18 cellular contexts compared by ENCODE assay signal in genomic region chr9:88006511-88007290, GRCh38. TPM values are rescaled to one million over a fixed set of nuclear protein-coding genes. Genes with fewer than 3 reads are reported as not detected.
DNase-seq lines count a peak whose midpoint lies in the region; ATAC-seq and TF ChIP-seq lines count a peak whose summit lies in the region.
"Had no signal": no experiment of that assay in that cellular context is flagged by ENCODE, and none has a peak within 500 bp of the region (broad histone marks: within the 10 kb centered on the region; RNA-seq: fewer than 3 reads in every experiment).

No MANE protein-coding gene starts in this region.

- TF ChIP-seq EP300 in gastroesophageal sphincter (IDR thresholded peaks at IDR 0.05), result no peak

- no peak overlapping the region for H3K27ac Mint-ChIP-seq in activated T-cell treated with anti-CD3 and anti-CD28 coated beads, Interleukin-2, amount 50 U/mL, for 72 hours

- H3K9me3 ChIP-seq in gastroesophageal sphincter, result no peaks in the 10 kb centered on the region
- no peaks in the 10 kb centered on the region for H3K9me3 ChIP-seq in testis
- no peaks in the 10 kb centered on the region for H3K9me3 ChIP-seq in Peyer's patch

- no peak for ATAC-seq in activated T-cell treated with anti-CD3 and anti-CD28 coated beads, Interleukin-2, amount 50 U/mL, for 72 hours (replicated peaks in 1 of 2)
- ATAC-seq in gastroesophageal sphincter (peak; percentile 10), HG03521 (IDR thresholded peaks at IDR 0.05; ENCODE audit: unreplicated experiment) (no peak)
- ATAC-seq: left lung had no signal

- WGBS in gastroesophageal sphincter (ENCODE audit: low coverage in 1 of 2), 2 donors, result 88% methylated on average over 11 of the region's 44 CpGs; no CpG with 5 or more reads in 1 of the 2 donors
- WGBS in testis, 2 donors, result 51 to 66% methylated on average over 13 to 41 of the region's 44 CpGs

- H3K4me3 ChIP-seq in H7 (ENCODE audit: insufficient read depth, low read depth, low read length) (no peak overlapping the region), gastroesophageal sphincter (no peak overlapping the region), testis (peak overlapping the region; percentile 10 to 38), Peyer's patch (no peak overlapping the region)
- H3K4me3 ChIP-seq: left lung, tibial nerve had no signal

- H3K27me3 ChIP-seq in H7 (ENCODE audit: control insufficient read depth, insufficient read depth, low read length) (no peaks in the 10 kb centered on the region), gastroesophageal sphincter (peaks cover 7% of the 10 kb centered on the region), testis (no peaks in the 10 kb centered on the region), Peyer's patch (no peaks in the 10 kb centered on the region)
- H3K27me3 ChIP-seq: brain microvascular endothelial cell, tibial nerve had no signal

- TF ChIP-seq POLR2A in gastroesophageal sphincter (IDR thresholded peaks at IDR 0.05), result no peak
- TF ChIP-seq POLR2A in testis (IDR thresholded peaks at IDR 0.05), result no peak
- TF ChIP-seq POLR2A in Peyer's patch (IDR thresholded peaks at IDR 0.05), result no peak

- no peak for DNase-seq in activated T-cell treated with anti-CD3 and anti-CD28 coated beads, Interleukin-2, amount 50 U/mL, for 72 hours
- DNase-seq in activated T-cell treated with anti-CD3 and anti-CD28 coated beads for 4 hours (no peak), H7 (peak; percentile 56), testis (no peak), Peyer's patch (no peak), NCI-H526 (lab: John Stamatoyannopoulos, UW) (no peak)
- DNase-seq: ACHN; activated naive CD4-positive, alpha-beta T cell; brain microvascular endothelial cell; KBM-7; left lung; NCI-H1436 treated with DMSO at 0.1 percent for 48 hours; NCI-H446 treated with DMSO at 0.1 percent for 48 hours; nucleus accumbens had no signal

- H3K36me3 Mint-ChIP-seq in activated T-cell treated with anti-CD3 and anti-CD28 coated beads, Interleukin-2, amount 50 U/mL, for 72 hours (ENCODE audit: insufficient read depth in 2 of 2), result peaks cover 0 to 2% of the 10 kb centered on the region in 2 donors

- no peak overlapping the region for H3K27ac ChIP-seq in gastroesophageal sphincter
- no peak overlapping the region for H3K27ac ChIP-seq in testis
- H3K27ac ChIP-seq in Peyer's patch, result no peak overlapping the region
- H3K27ac ChIP-seq: brain microvascular endothelial cell, left lung, VCaP had no signal

- peaks cover 13% of the 10 kb centered on the region for H3K4me1 Mint-ChIP-seq in activated T-cell treated with anti-CD3 and anti-CD28 coated beads, Interleukin-2, amount 50 U/mL, for 72 hours (ENCODE audit: low read depth)

- TF ChIP-seq CTCF in gastroesophageal sphincter (IDR thresholded peaks at IDR 0.05) (no peak), testis (IDR thresholded peaks at IDR 0.05) (no peak), Peyer's patch (IDR thresholded peaks at IDR 0.05) (no peak)

- H3K9me3 Mint-ChIP-seq in activated T-cell treated with anti-CD3 and anti-CD28 coated beads, Interleukin-2, amount 50 U/mL, for 72 hours, result no peaks in the 10 kb centered on the region

- peaks cover 6% of the 10 kb centered on the region for H3K27me3 Mint-ChIP-seq in activated T-cell treated with anti-CD3 and anti-CD28 coated beads, Interleukin-2, amount 50 U/mL, for 72 hours (ENCODE audit: low read depth)

- intact Hi-C loops in testis (cut with DNase I; ENCODE audit: low total_unique reads), result no loop called here

- H3K36me3 ChIP-seq in H7 (replicated peaks; ENCODE audit: control insufficient read depth, insufficient read depth, low read length) (no peaks in the 10 kb centered on the region), gastroesophageal sphincter (no peaks in the 10 kb centered on the region), testis (ENCODE audit: low read depth, missing control alignments) (no peaks in the 10 kb centered on the region), Peyer's patch (no peaks in the 10 kb centered on the region)
- H3K36me3 ChIP-seq: brain microvascular endothelial cell, left lung, tibial nerve had no signal

- peak overlapping the region; percentile 46 to 58 for H3K4me3 Mint-ChIP-seq in activated T-cell treated with anti-CD3 and anti-CD28 coated beads, Interleukin-2, amount 50 U/mL, for 72 hours

- no peaks in the 10 kb centered on the region for H3K4me1 ChIP-seq in gastroesophageal sphincter
- H3K4me1 ChIP-seq in testis, result peaks cover 5% of the 10 kb centered on the region
- no peaks in the 10 kb centered on the region for H3K4me1 ChIP-seq in Peyer's patch
- H3K4me1 ChIP-seq: left lung, tibial nerve had no signal

RNA-seq across cellular contexts. Expression of gene CDK20, which starts 32.4 kb away (rescaled TPM):
- total RNA-seq in activated T-cell treated with anti-CD3 and anti-CD28 coated beads, Interleukin-2, amount 50 U/mL, for 72 hours, result 1 to 10 TPM; 1.2 to 1.9 TPM
- total RNA-seq in H7 (2014; rRNA removed; shearing (Covaris generic)), result 3.5 and 4.5 TPM in 2 replicates
- total RNA-seq in gastroesophageal sphincter, result 10 to 100 TPM in 2 of 4 donors, 1 to 10 TPM in 2; 7.2 to 11.9 (median 10.6) TPM
- total RNA-seq in testis, result 10 to 100 TPM; 18.2 to 22.3 TPM
- polyA plus RNA-seq in testis (ENCODE audit: insufficient read depth, low read depth, low replicate concordance), result 39.8 TPM
- total RNA-seq in Peyer's patch, result 10 to 100 TPM in 3 of 4 donors, 1 to 10 TPM in 1; 6.6 to 20.1 (median 16.2) TPM

Comparison
In these comparisons a context has a peak if more than half of its experiments do, and no peak if none do; other contexts are left out.
1. H3K4me3 ChIP-seq: peak in testis (2 of 2); none in H7 (single experiment), gastroesophageal sphincter (0 of 2) and Peyer's patch (0 of 4).